Comparison of ENCODE assay signal across 9 cellular contexts in genomic region chr7:44967571-44968446, GRCh38. TPM values are rescaled to one million over a fixed set of nuclear protein-coding genes. Genes with fewer than 3 reads are reported as not detected.
DNase-seq lines count a peak whose midpoint lies in the region; ATAC-seq and TF ChIP-seq lines count a peak whose summit lies in the region.
"Had no signal": no experiment of that assay in that cellular context is flagged by ENCODE, and none has a peak within 500 bp of the region (broad histone marks: within the 10 kb centered on the region; RNA-seq: fewer than 3 reads in every experiment).

No MANE protein-coding gene starts in this region.

- peaks cover 68% of the 10 kb centered on the region for H3K36me3 Mint-ChIP-seq in activated naive CD4-positive, alpha-beta T cell treated with anti-CD3 and anti-CD28 coated beads for 36 hours (ENCODE audit: low read depth)
- H3K36me3 Mint-ChIP-seq in WTC11 = no peaks in the 10 kb centered on the region

- no peak overlapping the region for H3K4me3 Mint-ChIP-seq in activated naive CD4-positive, alpha-beta T cell treated with anti-CD3 and anti-CD28 coated beads for 36 hours
- H3K4me3 Mint-ChIP-seq in WTC11 = no peak overlapping the region

- H3K4me1 ChIP-seq in thyroid gland = peaks cover 10 to 21% of the 10 kb centered on the region in 2 donors

- CTCF ChIA-PET in activated naive CD4-positive, alpha-beta T cell treated with anti-CD3 and anti-CD28 coated beads for 36 hours (lab: Charles Lee) = no interaction called here
- CTCF ChIA-PET in WTC11 (lab: Charles Lee) = no interaction called here

- no peak for TF ChIP-seq POLR2A in thyroid gland (IDR thresholded peaks at IDR 0.05)

- no peaks in the 10 kb centered on the region for H3K9me3 ChIP-seq in thyroid gland
- H3K9me3 ChIP-seq: neutrophil had no signal

- no peaks in the 10 kb centered on the region for H3K36me3 ChIP-seq in thyroid gland

- intact Hi-C loops in activated naive CD4-positive, alpha-beta T cell treated with anti-CD3 and anti-CD28 coated beads for 36 hours (cut with micrococcal nuclease) = no loop called here
- intact Hi-C loops in thyroid gland (cut with DNase I) = loop anchor here (5.0 kb wide), 1 partner anchor 169 kb away; no protein-coding TSS in a partner anchor

- 75 to 76% methylated on average over 10 to 13 of the region's 18 CpGs for WGBS in thyroid gland, 2 donors

- H3K9me3 Mint-ChIP-seq in activated naive CD4-positive, alpha-beta T cell treated with anti-CD3 and anti-CD28 coated beads for 36 hours = no peaks in the 10 kb centered on the region
- H3K9me3 Mint-ChIP-seq in WTC11 = no peaks in the 10 kb centered on the region

- no peak for DNase-seq in activated naive CD4-positive, alpha-beta T cell treated with anti-CD3 and anti-CD28 coated beads for 36 hours
- DNase-seq in activated naive CD4-positive, alpha-beta T cell treated with Interleukin-2 at 50 U/mL for 16 hours = no peak
- DNase-seq in WTC11 (ENCODE audit: low spot score) = peak; percentile 69
- DNase-seq in iPS-NIHi11 (ENCODE audit: low spot score) = peak; percentile 73
- DNase-seq in thyroid gland = peak; percentile 67
- DNase-seq in NCI-H2227 (lab: John Stamatoyannopoulos, UW; ENCODE audit: unreplicated experiment) = no peak
- DNase-seq in MV-4-11 (lab: John Stamatoyannopoulos, UW) = no peak
- no peak for DNase-seq in NCI-H510A (lab: John Stamatoyannopoulos, UW)

- H3K27me3 Mint-ChIP-seq in activated naive CD4-positive, alpha-beta T cell treated with anti-CD3 and anti-CD28 coated beads for 36 hours (ENCODE audit: low read depth) = no peaks in the 10 kb centered on the region
- peaks cover 17% of the 10 kb centered on the region for H3K27me3 Mint-ChIP-seq in WTC11 (ENCODE audit: low read depth)

- ATAC-seq in WTC11 = peak; percentile 47

- no peak overlapping the region for H3K4me3 ChIP-seq in thyroid gland (replicated peaks in 1 of 3)

- POLR2A ChIA-PET in WTC11 (lab: Charles Lee) = no interaction called here

- TF ChIP-seq CTCF in WTC11 (IDR thresholded peaks at IDR 0.05) = peak; percentile 44; the same call in 1 of the 2 replicates
- TF ChIP-seq CTCF in thyroid gland (IDR thresholded peaks at IDR 0.05) = peak in 4 of 6 experiments; percentile 4 to 55 (median 45)

- H3K4me1 Mint-ChIP-seq in activated naive CD4-positive, alpha-beta T cell treated with anti-CD3 and anti-CD28 coated beads for 36 hours (ENCODE audit: low read depth) = peaks cover 10% of the 10 kb centered on the region
- no peaks in the 10 kb centered on the region for H3K4me1 Mint-ChIP-seq in WTC11

- H3K27me3 ChIP-seq in thyroid gland = no peaks in the 10 kb centered on the region
- H3K27me3 ChIP-seq: neutrophil had no signal

- H3K27ac Mint-ChIP-seq in activated naive CD4-positive, alpha-beta T cell treated with anti-CD3 and anti-CD28 coated beads for 36 hours = peak overlapping the region; percentile 11
- H3K27ac Mint-ChIP-seq in WTC11 = no peak overlapping the region

- H3K27ac ChIP-seq in thyroid gland = no peak overlapping the region
- H3K27ac ChIP-seq: neutrophil had no signal

TF ChIP-seq in WTC11, 78 proteins besides CTCF, POLR2A, EP300 and RAD21 (continues in another document):
- no peak for TF ChIP-seq FOXJ3 (CRISPR knock-in tag; IDR thresholded peaks at IDR 0.05; ENCODE audit: borderline replicate concordance)
- TF ChIP-seq MAX (CRISPR knock-in tag; IDR thresholded peaks at IDR 0.05) = peak; percentile 80
- peak; percentile 69; the same call in 1 of the 2 replicates for TF ChIP-seq ZNF121 (CRISPR knock-in tag; IDR thresholded peaks at IDR 0.05)
- TF ChIP-seq E2F5 (CRISPR knock-in tag; IDR thresholded peaks at IDR 0.05) = no peak
- no peak for TF ChIP-seq KAT7 (CRISPR knock-in tag; IDR thresholded peaks at IDR 0.05; ENCODE audit: borderline replicate concordance)
- TF ChIP-seq, protein P1, sequence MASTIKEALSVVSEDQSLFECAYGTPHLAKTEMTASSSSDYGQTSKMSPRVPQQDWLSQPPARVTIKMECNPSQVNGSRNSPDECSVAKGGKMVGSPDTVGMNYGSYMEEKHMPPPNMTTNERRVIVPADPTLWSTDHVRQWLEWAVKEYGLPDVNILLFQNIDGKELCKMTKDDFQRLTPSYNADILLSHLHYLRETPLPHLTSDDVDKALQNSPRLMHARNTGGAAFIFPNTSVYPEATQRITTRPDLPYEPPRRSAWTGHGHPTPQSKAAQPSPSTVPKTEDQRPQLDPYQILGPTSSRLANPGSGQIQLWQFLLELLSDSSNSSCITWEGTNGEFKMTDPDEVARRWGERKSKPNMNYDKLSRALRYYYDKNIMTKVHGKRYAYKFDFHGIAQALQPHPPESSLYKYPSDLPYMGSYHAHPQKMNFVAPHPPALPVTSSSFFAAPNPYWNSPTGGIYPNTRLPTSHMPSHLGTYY (CRISPR knock-in tag; IDR thresholded peaks at IDR 0.05) = no peak
- TF ChIP-seq ZNF425 (CRISPR knock-in tag; conservative IDR thresholded peaks at IDR 0.05) = no peak
- no peak for TF ChIP-seq ZBTB21 (CRISPR knock-in tag; IDR thresholded peaks at IDR 0.05; ENCODE audit: borderline replicate concordance)
- TF ChIP-seq, protein P2, sequence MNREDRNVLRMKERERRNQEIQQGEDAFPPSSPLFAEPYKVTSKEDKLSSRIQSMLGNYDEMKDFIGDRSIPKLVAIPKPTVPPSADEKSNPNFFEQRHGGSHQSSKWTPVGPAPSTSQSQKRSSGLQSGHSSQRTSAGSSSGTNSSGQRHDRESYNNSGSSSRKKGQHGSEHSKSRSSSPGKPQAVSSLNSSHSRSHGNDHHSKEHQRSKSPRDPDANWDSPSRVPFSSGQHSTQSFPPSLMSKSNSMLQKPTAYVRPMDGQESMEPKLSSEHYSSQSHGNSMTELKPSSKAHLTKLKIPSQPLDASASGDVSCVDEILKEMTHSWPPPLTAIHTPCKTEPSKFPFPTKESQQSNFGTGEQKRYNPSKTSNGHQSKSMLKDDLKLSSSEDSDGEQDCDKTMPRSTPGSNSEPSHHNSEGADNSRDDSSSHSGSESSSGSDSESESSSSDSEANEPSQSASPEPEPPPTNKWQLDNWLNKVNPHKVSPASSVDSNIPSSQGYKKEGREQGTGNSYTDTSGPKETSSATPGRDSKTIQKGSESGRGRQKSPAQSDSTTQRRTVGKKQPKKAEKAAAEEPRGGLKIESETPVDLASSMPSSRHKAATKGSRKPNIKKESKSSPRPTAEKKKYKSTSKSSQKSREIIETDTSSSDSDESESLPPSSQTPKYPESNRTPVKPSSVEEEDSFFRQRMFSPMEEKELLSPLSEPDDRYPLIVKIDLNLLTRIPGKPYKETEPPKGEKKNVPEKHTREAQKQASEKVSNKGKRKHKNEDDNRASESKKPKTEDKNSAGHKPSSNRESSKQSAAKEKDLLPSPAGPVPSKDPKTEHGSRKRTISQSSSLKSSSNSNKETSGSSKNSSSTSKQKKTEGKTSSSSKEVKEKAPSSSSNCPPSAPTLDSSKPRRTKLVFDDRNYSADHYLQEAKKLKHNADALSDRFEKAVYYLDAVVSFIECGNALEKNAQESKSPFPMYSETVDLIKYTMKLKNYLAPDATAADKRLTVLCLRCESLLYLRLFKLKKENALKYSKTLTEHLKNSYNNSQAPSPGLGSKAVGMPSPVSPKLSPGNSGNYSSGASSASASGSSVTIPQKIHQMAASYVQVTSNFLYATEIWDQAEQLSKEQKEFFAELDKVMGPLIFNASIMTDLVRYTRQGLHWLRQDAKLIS (CRISPR knock-in tag; IDR thresholded peaks at IDR 0.05; ENCODE audit: borderline replicate concordance) = no peak
- TF ChIP-seq, protein P3, sequence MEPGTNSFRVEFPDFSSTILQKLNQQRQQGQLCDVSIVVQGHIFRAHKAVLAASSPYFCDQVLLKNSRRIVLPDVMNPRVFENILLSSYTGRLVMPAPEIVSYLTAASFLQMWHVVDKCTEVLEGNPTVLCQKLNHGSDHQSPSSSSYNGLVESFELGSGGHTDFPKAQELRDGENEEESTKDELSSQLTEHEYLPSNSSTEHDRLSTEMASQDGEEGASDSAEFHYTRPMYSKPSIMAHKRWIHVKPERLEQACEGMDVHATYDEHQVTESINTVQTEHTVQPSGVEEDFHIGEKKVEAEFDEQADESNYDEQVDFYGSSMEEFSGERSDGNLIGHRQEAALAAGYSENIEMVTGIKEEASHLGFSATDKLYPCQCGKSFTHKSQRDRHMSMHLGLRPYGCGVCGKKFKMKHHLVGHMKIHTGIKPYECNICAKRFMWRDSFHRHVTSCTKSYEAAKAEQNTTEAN (CRISPR knock-in tag; IDR thresholded peaks at IDR 0.05) = no peak
- TF ChIP-seq ZNF671 (CRISPR knock-in tag; IDR thresholded peaks at IDR 0.05) = no peak

RNA-seq across cellular contexts. Expression of gene MYO1G, which starts 11.0 kb away (rescaled TPM):
- 100 to 1,000 TPM; 391 to 406 TPM for total RNA-seq in activated naive CD4-positive, alpha-beta T cell treated with anti-CD3 and anti-CD28 coated beads for 36 hours
- total RNA-seq in WTC11 (2021) = 0.41 to 0.48 TPM (median 0.46 TPM) in 3 replicates
- 1 to 10 TPM in 3 of 4 donors, under 1 TPM in 1; 0.78 to 3.8 (median 2.0) TPM for total RNA-seq in thyroid gland

RNA-seq across cellular contexts. Expression of gene CCM2, which starts 32.2 kb away (rescaled TPM):
- 10 to 100 TPM; 87.9 to 88.3 TPM for total RNA-seq in activated naive CD4-positive, alpha-beta T cell treated with anti-CD3 and anti-CD28 coated beads for 36 hours
- total RNA-seq in WTC11 (2021) (30.7 to 32.7 TPM (median 32.0 TPM) in 3 replicates), thyroid gland (10 to 100 TPM; 19.4 to 29.2 (median 24.3) TPM)

Comparison
In these comparisons a context has a peak if more than half of its experiments do, and no peak if none do; other contexts are left out.
1. DNase-seq: peak in WTC11 (single experiment), iPS-NIHi11 (single experiment) and thyroid gland (2 of 2); none in activated naive CD4-positive, alpha-beta T cell treated with anti-CD3 and anti-CD28 coated beads for 36 hours (single experiment), activated naive CD4-positive, alpha-beta T cell treated with Interleukin-2 at 50 U/mL for 16 hours (single experiment), NCI-H2227 (single experiment), MV-4-11 (single experiment) and NCI-H510A (single experiment).
2. RNA of gene MYO1G, which starts 11.0 kb away (total RNA-seq): 391 to 406 TPM in activated naive CD4-positive, alpha-beta T cell treated with anti-CD3 and anti-CD28 coated beads for 36 hours; 0.78 to 3.8 TPM in thyroid gland and 0.41 to 0.48 TPM in WTC11; every median in the first group is over 10 times any median in the second.